In the genomic region with DNA sequence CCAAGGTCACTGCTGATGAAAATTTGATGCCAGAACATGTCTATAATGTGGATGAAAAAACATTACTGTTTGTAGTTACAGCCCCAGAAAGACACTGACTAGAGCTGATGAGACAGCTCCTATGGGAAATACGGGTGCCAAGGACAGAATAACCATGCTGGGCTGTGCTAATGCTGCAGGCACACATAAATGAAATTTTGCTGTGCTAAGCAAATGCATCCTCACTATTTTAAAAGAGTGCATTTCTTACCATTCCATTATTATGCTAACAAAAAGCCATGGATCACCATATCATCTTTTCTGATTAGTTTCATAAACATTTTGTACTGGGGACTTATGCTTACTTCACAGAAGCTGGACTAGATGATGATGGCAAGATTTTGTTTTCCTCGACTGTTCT, we compare ENCODE assay signal across 25 cellular contexts.
DNase-seq lines count a peak whose midpoint lies in the region; ATAC-seq, FAIRE-seq and TF ChIP-seq lines count a peak whose summit lies in the region.
"Had no signal": no experiment of that assay in that cellular context is flagged by ENCODE, and none has a peak within 500 bp of the region (broad histone marks: within the 10 kb centered on the region; RNA-seq: fewer than 3 reads in every experiment).

No MANE protein-coding gene starts in this region.

- ATAC-seq in A549 (no peak), K562 (no peak)
- ATAC-seq: CD8-positive, alpha-beta T cell had no signal

- FAIRE-seq in A549 (lab: Jason Lieb, UNC) (no peak), D721Med (lab: Jason Lieb, UNC) (peak; percentile 71), K562 (lab: Jason Lieb, UNC) (no peak), urothelium cell line (lab: Jason Lieb, UNC) (no peak)
- FAIRE-seq: A204.1, G401.6, GM12891, GM19239 had no signal

- POLR2A ChIA-PET in A549 (lab: Yijun Ruan, JAX): no interaction called here
- POLR2A ChIA-PET in K562 (lab: Yijun Ruan, JAX): no interaction called here

- in situ Hi-C loops in K562 (cut with MboI): no loop called here

- H3K36me3 ChIP-seq in K562 (ENCODE audit: control insufficient read depth, insufficient read depth, low read length): no peaks in the 10 kb centered on the region
- H3K36me3 ChIP-seq in tibial artery: peaks cover 0 to 6% (median 0%) of the 10 kb centered on the region in 3 donors
- H3K36me3 ChIP-seq: BLaER1 treated with 17β-estradiol and CSF1 and Interleukin-3, amounts not matched to agents 10 nM and 100 nM had no signal

- H4K20me1 ChIP-seq in K562 (replicated peaks; ENCODE audit: control insufficient read depth, insufficient read depth, low read length): no peaks in the 10 kb centered on the region
- H4K20me1 ChIP-seq: BLaER1 treated with 17β-estradiol and CSF1 and Interleukin-3, amounts not matched to agents 10 nM and 100 nM had no signal

- TF ChIP-seq POLR2A in A549 (IDR thresholded peaks at IDR 0.05; ENCODE audit: low read length): no peak
- TF ChIP-seq POLR2A in K562 (conservative IDR thresholded peaks at IDR 0.05): no peak

- CTCF ChIA-PET in A549 (lab: Yijun Ruan, JAX) (no interaction called here), K562 (lab: Yijun Ruan, JAX; ENCODE audit: low intra/inter-chr PET ratio) (no interaction called here)

- no peak for TF ChIP-seq EP300 in A549 (IDR thresholded peaks at IDR 0.05)
- no peak for TF ChIP-seq EP300 in K562 (IDR thresholded peaks at IDR 0.05; ENCODE audit: low read length)

- no peak for DNase-seq in A549 (ENCODE audit: low read depth in 1 of 2, low spot score in 1 of 2)
- DNase-seq in D721Med (ENCODE audit: insufficient read length, low spot score): no peak
- DNase-seq in K562 (ENCODE audit: extremely low read depth in 1 of 4, low spot score in 3 of 4): no peak
- no peak for DNase-seq in tibial artery
- no peak for DNase-seq in NCI-H226
- DNase-seq in urothelium cell line (ENCODE audit: low spot score): no peak
- DNase-seq: 8988T; AML-193; Caco-2; Calu3; CD4-positive, alpha-beta T cell; CD8-positive, alpha-beta T cell; DMS 273 treated with DMSO at 0.1 percent for 48 hours; DMS153; DMS53; DMS79; DND-41; EL; GF-D8 had no signal

- H3K79me2 ChIP-seq in K562 (ENCODE audit: control insufficient read depth, insufficient read depth, low read length): no peaks in the 10 kb centered on the region

- H3K9me3 ChIP-seq in A549 (no peaks in the 10 kb centered on the region), K562 (replicated peaks; ENCODE audit: control insufficient read depth, insufficient read depth, low read depth, low read length) (no peaks in the 10 kb centered on the region), tibial artery (no peaks in the 10 kb centered on the region)
- H3K9me3 ChIP-seq: Caco-2 had no signal

- H3K27me3 ChIP-seq in K562 (ENCODE audit: control insufficient read depth in 2 of 2, insufficient read depth in 2 of 2, low read length in 2 of 2) (no peaks in the 10 kb centered on the region), tibial artery (no peaks in the 10 kb centered on the region)
- H3K27me3 ChIP-seq: BLaER1 treated with 17β-estradiol and CSF1 and Interleukin-3, amounts not matched to agents 10 nM and 100 nM had no signal

- no peak overlapping the region for H3K4me3 ChIP-seq in A549
- H3K4me3 ChIP-seq in K562: no peak overlapping the region
- H3K4me3 ChIP-seq in tibial artery: no peak overlapping the region
- H3K4me3 ChIP-seq: BLaER1 treated with 17β-estradiol and CSF1 and Interleukin-3, amounts not matched to agents 10 nM and 100 nM had no signal

- no peak overlapping the region for H2AFZ ChIP-seq in K562 (ENCODE audit: low read depth, low read length)

- 27% methylated on average over 2 of the region's 2 CpGs for WGBS in A549 (ENCODE audit: missing lambda C conversion rate)
- whole genome bisulfite sequencing in K562 (ENCODE audit: insufficient coverage, low coverage, missing lambda C conversion rate): 0% methylated on average over 2 of the region's 2 CpGs

- intact Hi-C loops in K562 (cut with micrococcal nuclease) (no loop called here), tibial artery (cut with DNase I; ENCODE audit: low total_unique reads) (no loop called here)

- no TSS peak for BruUV-seq in K562 (replicated peaks; lab: Mats Ljungman, UMichigan)

- H3K4me1 ChIP-seq in A549 (no peaks in the 10 kb centered on the region), K562 (replicated peaks in 1 of 2; ENCODE audit: control insufficient read depth in 2 of 2, insufficient read depth in 2 of 2, low read length in 2 of 2) (no peaks in the 10 kb centered on the region), tibial artery (peaks cover 0 to 7% (median 2%) of the 10 kb centered on the region in 4 donors)
- H3K4me1 ChIP-seq: Caco-2 had no signal

- no peak overlapping the region for H3K9ac ChIP-seq in K562 (ENCODE audit: insufficient read depth in 1 of 2, low read depth in 2 of 2, low read length in 2 of 2)
- H3K9ac ChIP-seq: BLaER1 treated with 17β-estradiol and CSF1 and Interleukin-3, amounts not matched to agents 10 nM and 100 nM had no signal

- H3K9me1 ChIP-seq in K562 (ENCODE audit: control insufficient read depth, insufficient read depth, low read length): no peaks in the 10 kb centered on the region

- TF ChIP-seq RAD21 in A549 (conservative IDR thresholded peaks at IDR 0.05 in 1 of 2, IDR thresholded peaks at IDR 0.05 in 1 of 2) (no peak), K562 (CRISPR knock-in tag; conservative IDR thresholded peaks at IDR 0.05 in 1 of 2, IDR thresholded peaks at IDR 0.05 in 1 of 2) (no peak)

- H3K27ac ChIP-seq in A549 (no peak overlapping the region), K562 (ENCODE audit: extremely low read depth, low read depth, low read length) (no peak overlapping the region), tibial artery (no peak overlapping the region)
- H3K27ac ChIP-seq: BLaER1 treated with 17β-estradiol and CSF1 and Interleukin-3, amounts not matched to agents 10 nM and 100 nM; C4-2B had no signal

- H3K4me2 ChIP-seq in A549: no peak overlapping the region
- no peak overlapping the region for H3K4me2 ChIP-seq in K562 (ENCODE audit: insufficient read depth, low read length)
- H3K4me2 ChIP-seq: BLaER1 treated with 17β-estradiol and CSF1 and Interleukin-3, amounts not matched to agents 10 nM and 100 nM had no signal

- TF ChIP-seq CTCF in A549 (IDR thresholded peaks at IDR 0.05): no peak
- TF ChIP-seq CTCF in D721Med (IDR thresholded peaks at IDR 0.05; ENCODE audit: insufficient read depth, missing control alignments): no peak
- no peak for TF ChIP-seq CTCF in K562 (IDR thresholded peaks at IDR 0.05 in 2 of 3, conservative IDR thresholded peaks at IDR 0.05 in 1 of 3; ENCODE audit: insufficient read depth in 2 of 3, low read depth in 1 of 3, low read length in 3 of 3)
- TF ChIP-seq CTCF in tibial artery (IDR thresholded peaks at IDR 0.05): no peak

TF ChIP-seq in A549, 52 proteins besides CTCF, POLR2A, EP300 and RAD21:
- TF ChIP-seq MAFK (IDR thresholded peaks at IDR 0.05; ENCODE audit: partially characterized antibody) (peak; percentile 51), RNF2 (IDR thresholded peaks at IDR 0.05; ENCODE audit: borderline replicate concordance, low read depth) (no peak), NR3C1 (IDR thresholded peaks at IDR 0.05) (no peak)

TF ChIP-seq in K562, 482 proteins besides CTCF, POLR2A, EP300 and RAD21:
- TF ChIP-seq MAFK (IDR thresholded peaks at IDR 0.05; ENCODE audit: low read length) (peak; percentile 43; the same call in 1 of the 2 replicates), HLTF (IDR thresholded peaks at IDR 0.05) (no peak), ZNF316 (IDR thresholded peaks at IDR 0.05) (peak; percentile 38; the same call in 1 of the 2 replicates), ZNF212 (CRISPR knock-in tag; IDR thresholded peaks at IDR 0.05) (no peak), SMC3 (conservative IDR thresholded peaks at IDR 0.05; ENCODE audit: insufficient read depth, low read depth, low read length) (no peak), BRCA1 (IDR thresholded peaks at IDR 0.05) (no peak), BRCA1 (CRISPR knock-in tag; IDR thresholded peaks at IDR 0.05) (no peak), ESRRB (CRISPR knock-in tag; IDR thresholded peaks at IDR 0.05; ENCODE audit: borderline replicate concordance) (no peak)
- TF ChIP-seq, protein P1, sequence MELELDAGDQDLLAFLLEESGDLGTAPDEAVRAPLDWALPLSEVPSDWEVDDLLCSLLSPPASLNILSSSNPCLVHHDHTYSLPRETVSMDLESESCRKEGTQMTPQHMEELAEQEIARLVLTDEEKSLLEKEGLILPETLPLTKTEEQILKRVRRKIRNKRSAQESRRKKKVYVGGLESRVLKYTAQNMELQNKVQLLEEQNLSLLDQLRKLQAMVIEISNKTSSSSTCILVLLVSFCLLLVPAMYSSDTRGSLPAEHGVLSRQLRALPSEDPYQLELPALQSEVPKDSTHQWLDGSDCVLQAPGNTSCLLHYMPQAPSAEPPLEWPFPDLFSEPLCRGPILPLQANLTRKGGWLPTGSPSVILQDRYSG (tag; conservative IDR thresholded peaks at IDR 0.05; ENCODE audit: low read depth): no peak

Comparison
In these comparisons a context has a peak if more than half of its experiments do, and no peak if none do; other contexts are left out.
1. Of the 35 proteins assayed by ChIP-seq in both K562 and A549: peak only in K562: none; only in A549: none; in both: MAFK; in neither: 34.